8 cellular contexts compared by ENCODE assay signal in genomic region chr17:14069251-14069981, GRCh38. TPM values are rescaled to one million over a fixed set of nuclear protein-coding genes. Genes with fewer than 3 reads are reported as not detected.
A peak's percentile ranks its signal among the peaks of the same experiment; 100 is the strongest.
DNase-seq lines count a peak whose midpoint lies in the region; ATAC-seq and TF ChIP-seq lines count a peak whose summit lies in the region.

Gene COX10 (plus strand): TSS chr17:14069504. CDS start chr17:14069606, 102 bp downstream.

- H3K9me3 ChIP-seq in A673 (ENCODE audit: low read depth, low read length, poor library complexity, severe bottlenecking): peaks cover 6% of the 10 kb centered on the region
- H3K9me3 ChIP-seq in WERI-Rb-1 (ENCODE audit: severe bottlenecking): no peaks in the 10 kb centered on the region
- H3K9me3 ChIP-seq in mammary epithelial cell (replicated peaks; ENCODE audit: insufficient read depth, low read length): no peaks in the 10 kb centered on the region
- no peaks in the 10 kb centered on the region for H3K9me3 ChIP-seq in smooth muscle cell (replicated peaks; ENCODE audit: low read depth)

- WGBS in mammary epithelial cell (ENCODE audit: low coverage, missing lambda C conversion rate): under 1% methylated on average over 32 of the region's 47 CpGs
- WGBS in smooth muscle cell (ENCODE audit: low lambda C conversion rate): 1% methylated on average over 42 of the region's 47 CpGs

- POLR2A ChIA-PET in A673 (lab: Charles Lee; ENCODE audit: low non-redundant PET): no interaction called here

- peak within 1 kb of the TSS; percentile 92 for H3K4me3 ChIP-seq in A673 (ENCODE audit: low read depth, low read length, poor library complexity, severe bottlenecking)
- H3K4me3 ChIP-seq in WERI-Rb-1 (ENCODE audit: low read depth, low read length): peak within 1 kb of the TSS; percentile 96
- peak within 1 kb of the TSS; percentile 92 to 97 (median 97) for H3K4me3 ChIP-seq in mammary epithelial cell (replicated peaks in 1 of 3; ENCODE audit: insufficient read depth in 1 of 3, low read depth in 2 of 3, low read length in 3 of 3)
- H3K4me3 ChIP-seq in smooth muscle cell: peak within 1 kb of the TSS; percentile 97

- peak within 1 kb of the TSS; percentile 92 for H3K4me2 ChIP-seq in mammary epithelial cell (ENCODE audit: insufficient read depth, low read depth, low read length)
- H3K4me2 ChIP-seq in smooth muscle cell: peak within 1 kb of the TSS; percentile 95

- H3K79me2 ChIP-seq in mammary epithelial cell (ENCODE audit: insufficient read depth, low read length) (peaks cover 75% of the 10 kb centered on the region), smooth muscle cell (ENCODE audit: low read depth) (peaks cover 53% of the 10 kb centered on the region)

- H3K27me3 ChIP-seq in A673 (replicated peaks; ENCODE audit: insufficient read depth, low read depth, low read length, poor library complexity): no peaks in the 10 kb centered on the region
- no peaks in the 10 kb centered on the region for H3K27me3 ChIP-seq in WERI-Rb-1 (ENCODE audit: insufficient read depth, low read depth, severe bottlenecking)
- no peaks in the 10 kb centered on the region for H3K27me3 ChIP-seq in mammary epithelial cell (ENCODE audit: insufficient read depth, low read length)
- H3K27me3 ChIP-seq in smooth muscle cell (ENCODE audit: low read depth): no peaks in the 10 kb centered on the region

- H3K36me3 ChIP-seq in A673 (ENCODE audit: insufficient read depth, low read length, poor library complexity, severe bottlenecking): peaks cover 12% of the 10 kb centered on the region
- peaks cover 18% of the 10 kb centered on the region for H3K36me3 ChIP-seq in WERI-Rb-1
- H3K36me3 ChIP-seq in mammary epithelial cell (ENCODE audit: insufficient read depth, low read length): no peaks in the 10 kb centered on the region
- no peaks in the 10 kb centered on the region for H3K36me3 ChIP-seq in smooth muscle cell (ENCODE audit: low read depth)

- BruUV-seq in A673 (replicated peaks; lab: Mats Ljungman, UMichigan) (no TSS peak), mammary epithelial cell (replicated peaks; lab: Mats Ljungman, UMichigan) (TSS peak; percentile 39)

- intact Hi-C loops in A673 (cut with micrococcal nuclease; ENCODE audit: unreplicated experiment): no loop called here
- intact Hi-C loops in mammary epithelial cell (cut with micrococcal nuclease): loop anchor here (2.0 to 5.0 kb wide), 4 partner anchors 138 to 732 kb away; partner anchors contain the start of gene HS3ST3B1

- ATAC-seq in GM18867 (IDR thresholded peaks at IDR 0.05; ENCODE audit: unreplicated experiment): peak; percentile 99
- ATAC-seq in HG03097 (IDR thresholded peaks at IDR 0.05; ENCODE audit: low FRiP score, unreplicated experiment): peak; percentile 98

- peak; percentile 92 for DNase-seq in A673 (ENCODE audit: low spot score)
- DNase-seq in NCI-H2171 treated with DMSO at 0.1 percent for 48 hours (lab: John Stamatoyannopoulos, UW): peak; percentile 87
- peak; percentile 93 for DNase-seq in WERI-Rb-1
- DNase-seq in mammary epithelial cell: peak; percentile 85
- peak; percentile 89 for DNase-seq in iPS-NIHi11 (ENCODE audit: low spot score)
- DNase-seq in smooth muscle cell (lab: John Stamatoyannopoulos, UW; ENCODE audit: unreplicated experiment): peak; percentile 45

- H3F3A ChIP-seq in smooth muscle cell (ENCODE audit: low read depth): no peaks in the 10 kb centered on the region

- CTCF ChIA-PET in A673 (lab: Charles Lee): no interaction called here
- CTCF ChIA-PET in mammary epithelial cell (lab: Charles Lee; ENCODE audit: low non-redundant PET): no interaction called here

- H3K27ac ChIP-seq in A673 (ENCODE audit: low read depth, low read length, poor library complexity, severe bottlenecking) (peak within 1 kb of the TSS; percentile 91), WERI-Rb-1 (peak within 1 kb of the TSS; percentile 79), mammary epithelial cell (ENCODE audit: insufficient read depth, low read depth, low read length) (peak within 1 kb of the TSS; percentile 86), smooth muscle cell (ENCODE audit: low read depth) (peak within 1 kb of the TSS; percentile 70)

- dilution Hi-C loops in mammary epithelial cell (cut with HindIII; ENCODE audit: low sequenced_read_pairs): no loop called here

- H4K20me1 ChIP-seq in mammary epithelial cell (ENCODE audit: insufficient read depth, low read length) (no peaks in the 10 kb centered on the region), smooth muscle cell (ENCODE audit: low read depth) (peaks cover 13% of the 10 kb centered on the region)

- TF ChIP-seq CTCF in A673 (conservative IDR thresholded peaks at IDR 0.05; ENCODE audit: low read depth, low read length) (no peak), WERI-Rb-1 (IDR thresholded peaks at IDR 0.05; ENCODE audit: low read depth, low read length) (no peak), mammary epithelial cell (conservative IDR thresholded peaks at IDR 0.05 in 1 of 2, IDR thresholded peaks at IDR 0.05 in 1 of 2; ENCODE audit: extremely low read depth in 1 of 2, insufficient read depth in 1 of 2, low read depth in 1 of 2, low read length in 2 of 2) (no peak), smooth muscle cell (IDR thresholded peaks at IDR 0.05; ENCODE audit: borderline replicate concordance, insufficient read depth, poor library complexity, severe bottlenecking) (no peak)

- H3K9ac ChIP-seq in mammary epithelial cell (ENCODE audit: insufficient read depth, low read length): peak within 1 kb of the TSS; percentile 84
- peak within 1 kb of the TSS; percentile 97 for H3K9ac ChIP-seq in smooth muscle cell (ENCODE audit: low read depth)

- H2AFZ ChIP-seq in mammary epithelial cell (ENCODE audit: low read depth, low read length) (peak within 1 kb of the TSS; percentile 96), smooth muscle cell (ENCODE audit: low read depth) (peak within 1 kb of the TSS; percentile 99)

- in situ Hi-C loops in mammary epithelial cell (cut with MboI; ENCODE audit: low sequenced_read_pairs in 2 of 2): no loop called here

- H3K4me1 ChIP-seq in A673 (ENCODE audit: insufficient read depth, low read length, poor library complexity, severe bottlenecking) (peaks cover 6% of the 10 kb centered on the region), mammary epithelial cell (ENCODE audit: insufficient read depth, low read length) (peaks cover 6% of the 10 kb centered on the region), smooth muscle cell (ENCODE audit: low read depth) (peaks cover 12% of the 10 kb centered on the region)

RNA-seq across cellular contexts. Expression of gene COX10, which starts in this region (rescaled TPM):
- total RNA-seq in A673 (2021): 19.1 and 20.0 TPM in 2 replicates
- total RNA-seq in mammary epithelial cell: 10 to 100 TPM; 18.2 to 18.4 TPM
- 16.5 TPM for polyA plus RNA-seq in mammary epithelial cell
- polyA minus RNA-seq in mammary epithelial cell: 29.8 TPM
- total RNA-seq in smooth muscle cell: 18.4 and 22.8 TPM in 2 replicates
- polyA plus RNA-seq in smooth muscle cell: 15.1 and 16.8 TPM in 2 replicates

Comparison
In these comparisons a context has a peak if more than half of its experiments do, and no peak if none do; other contexts are left out.
1. Peak in every context shown above with its lines: DNase-seq, ATAC-seq, H3K4me3 ChIP-seq and H3K27ac ChIP-seq.